ENCODE assay signal across 1 cellular context in genomic region chr16:57284952-57285263, GRCh38.
TF ChIP-seq lines count a peak whose summit lies in the region.

No MANE protein-coding gene starts in this region.

TF ChIP-seq in GM23338, 12 proteins besides CTCF, POLR2A, EP300 and RAD21 (continued from another document):
- TF ChIP-seq ZNF462 (CRISPR knock-in tag; IDR thresholded peaks at IDR 0.05) (no peak), ZNF114 (CRISPR knock-in tag; IDR thresholded peaks at IDR 0.05) (no peak), STAT1 (IDR thresholded peaks at IDR 0.05; ENCODE audit: unreplicated experiment) (no peak), JUNB (IDR thresholded peaks at IDR 0.05; ENCODE audit: unreplicated experiment) (no peak), ZNF331 (CRISPR knock-in tag; IDR thresholded peaks at IDR 0.05; ENCODE audit: low read depth) (no peak), CREB1 (CRISPR knock-in tag; IDR thresholded peaks at IDR 0.05; ENCODE audit: low read depth) (no peak)
